ENCODE assay signal across 14 cellular contexts in genomic region chr16:30559690-30560089, GRCh38. TPM values are rescaled to one million over a fixed set of nuclear protein-coding genes. Genes with fewer than 3 reads are reported as not detected.
A peak's percentile ranks its signal among the peaks of the same experiment; 100 is the strongest.
DNase-seq lines count a peak whose midpoint lies in the region; ATAC-seq, FAIRE-seq and TF ChIP-seq lines count a peak whose summit lies in the region.
"Had no signal": no experiment of that assay in that cellular context is flagged by ENCODE, and none has a peak within 500 bp of the region (broad histone marks: within the 10 kb centered on the region; RNA-seq: fewer than 3 reads in every experiment).

No MANE protein-coding gene starts in this region.

- DNase-seq in activated CD8-positive, alpha-beta memory T cell treated with anti-CD3 and anti-CD28 coated beads, Interleukin-2, amount 10 ng/mL, durations not matched to agents 7 days and 5 days, result no peak
- no peak for DNase-seq in activated CD8-positive, alpha-beta memory T cell treated with anti-CD3 and anti-CD28 coated beads, Interleukin-2, amount 50 U/mL, for 4 hours
- DNase-seq in OCI-M1 (lab: John Stamatoyannopoulos, UW), result peak; percentile 73
- DNase-seq in GM12878 (ENCODE audit: low read depth, low spot score), result no peak
- DNase-seq in progenitor cell of endocrine pancreas (ENCODE audit: low spot score, unreplicated experiment), result no peak
- DNase-seq in HEK293T (ENCODE audit: extremely low spot score), result no peak
- DNase-seq in EL, result no peak
- DNase-seq in mucosa of descending colon, result no peak
- DNase-seq: ACHN; activated T-cell treated with anti-CD3 and anti-CD28 coated beads, Interleukin-2, amount 50 U/mL, for 4 hours; body of pancreas; NCI-H1417 had no signal

- H3K9me3 ChIP-seq in GM12878 (replicated peaks; ENCODE audit: control insufficient read depth, insufficient read depth, low read length) (no peaks in the 10 kb centered on the region), mucosa of descending colon (no peaks in the 10 kb centered on the region)
- H3K9me3 ChIP-seq: body of pancreas, gastroesophageal sphincter had no signal

- POLR2A ChIA-PET in GM12878 (lab: Charles Lee) (interaction anchor here (0.7 to 5.9 kb wide), 4 partner anchors 9 to 55 kb away, joined by 3 to 109 read pairs (median 20); partner anchors contain the start of genes ZNF688 and ZNF747), HEK293T (lab: Yijun Ruan, JAX) (interaction anchor here (0.7 to 3.5 kb wide), 6 partner anchors 11 to 33 kb away, joined by 5 to 181 read pairs (median 25); partner anchors contain the start of genes ZNF688 and ZNF747)

- 96% methylated on average over 6 of the region's 6 CpGs for WGBS in GM12878 (ENCODE audit: insufficient coverage, insufficient replicate concordance, low lambda C conversion rate, missing lambda C conversion rate)

- intact Hi-C loops in GM12878 (cut with micrococcal nuclease; ENCODE audit: unreplicated experiment) (no loop called here), mucosa of descending colon (cut with DNase I, micrococcal nuclease) (no loop called here)

- H3K36me3 ChIP-seq in GM12878 (ENCODE audit: control insufficient read depth in 2 of 2, insufficient read depth in 2 of 2, low read length in 1 of 2) (peaks cover 0 to 10% of the 10 kb centered on the region in 2 experiments; a peak in 3 of 4 replicates), mucosa of descending colon (ENCODE audit: low read depth) (peaks cover 4% of the 10 kb centered on the region)

- in situ Hi-C loops in GM12878 (cut with MboI), result no loop called here

- no peaks in the 10 kb centered on the region for H4K20me1 ChIP-seq in GM12878 (ENCODE audit: control insufficient read depth, insufficient read depth)

- SMC1A ChIA-PET in GM12878 (lab: Charles Lee; ENCODE audit: uncharacterized antibody, unreplicated experiment), result interaction anchor here (2.0 kb wide), 1 partner anchor 7 kb away, joined by 4 read pairs; no protein-coding TSS in a partner anchor

- TF ChIP-seq CTCF in GM12878 (IDR thresholded peaks at IDR 0.05 in 2 of 3, conservative IDR thresholded peaks at IDR 0.05 in 1 of 3; ENCODE audit: control insufficient read depth in 2 of 3, extremely low read depth in 1 of 3, insufficient read depth in 1 of 3, low read depth in 3 of 3, low read length in 3 of 3) (no peak), progenitor cell of endocrine pancreas (IDR thresholded peaks at IDR 0.05; ENCODE audit: unreplicated experiment) (no peak), mucosa of descending colon (IDR thresholded peaks at IDR 0.05) (no peak)

- no peaks in the 10 kb centered on the region for H3K27me3 Mint-ChIP-seq in activated CD8-positive, alpha-beta memory T cell treated with anti-CD3 and anti-CD28 coated beads, Interleukin-2, amount 10 ng/mL, durations not matched to agents 7 days and 5 days
- H3K27me3 Mint-ChIP-seq in progenitor cell of endocrine pancreas, result peaks cover 3% of the 10 kb centered on the region

- peak overlapping the region; percentile 77 for H3K27ac Mint-ChIP-seq in activated CD8-positive, alpha-beta memory T cell treated with anti-CD3 and anti-CD28 coated beads, Interleukin-2, amount 10 ng/mL, durations not matched to agents 7 days and 5 days
- H3K27ac Mint-ChIP-seq in progenitor cell of endocrine pancreas, result peak overlapping the region; percentile 96

- H3K4me2 ChIP-seq in GM12878 (ENCODE audit: control insufficient read depth, insufficient read depth), result no peak overlapping the region

- H3K27me3 ChIP-seq in GM12878 (replicated peaks in 1 of 2; ENCODE audit: control insufficient read depth in 2 of 2, insufficient read depth in 2 of 2, low read length in 1 of 2), result no peaks in the 10 kb centered on the region
- H3K27me3 ChIP-seq: body of pancreas, gastroesophageal sphincter had no signal

- peaks cover 28% of the 10 kb centered on the region for H3K4me1 Mint-ChIP-seq in activated CD8-positive, alpha-beta memory T cell treated with anti-CD3 and anti-CD28 coated beads, Interleukin-2, amount 10 ng/mL, durations not matched to agents 7 days and 5 days
- peaks cover 7% of the 10 kb centered on the region for H3K4me1 Mint-ChIP-seq in progenitor cell of endocrine pancreas (ENCODE audit: low read depth)

- peak overlapping the region; percentile 34 for H3K4me3 Mint-ChIP-seq in activated CD8-positive, alpha-beta memory T cell treated with anti-CD3 and anti-CD28 coated beads, Interleukin-2, amount 10 ng/mL, durations not matched to agents 7 days and 5 days
- no peak overlapping the region for H3K4me3 Mint-ChIP-seq in progenitor cell of endocrine pancreas (ENCODE audit: low read depth)

- no peak overlapping the region for H2AFZ ChIP-seq in GM12878 (ENCODE audit: control insufficient read depth, low read depth, low read length)

- no peak overlapping the region for H3K27ac ChIP-seq in GM12878 (ENCODE audit: control insufficient read depth, insufficient read depth)
- H3K27ac ChIP-seq: body of pancreas had no signal

- peaks cover 6% of the 10 kb centered on the region for H3K36me3 Mint-ChIP-seq in activated CD8-positive, alpha-beta memory T cell treated with anti-CD3 and anti-CD28 coated beads, Interleukin-2, amount 10 ng/mL, durations not matched to agents 7 days and 5 days
- peaks cover 14% of the 10 kb centered on the region for H3K36me3 Mint-ChIP-seq in progenitor cell of endocrine pancreas (ENCODE audit: insufficient read depth)

- H3K9ac ChIP-seq in GM12878 (ENCODE audit: control insufficient read depth, insufficient read depth, low read length), result no peak overlapping the region

- RAD21 ChIA-PET in GM12878 (lab: Charles Lee; ENCODE audit: unreplicated experiment), result interaction anchor here (2.3 to 4.3 kb wide), 2 partner anchors 24 kb away, joined by 10 to 99 read pairs; partner anchors contain the start of gene ZNF747

- peaks cover 11% of the 10 kb centered on the region for H3K79me2 ChIP-seq in GM12878 (ENCODE audit: control insufficient read depth, insufficient read depth, low read length)

- ATAC-seq in activated CD8-positive, alpha-beta memory T cell treated with anti-CD3 and anti-CD28 coated beads, Interleukin-2, amount 10 ng/mL, durations not matched to agents 7 days and 5 days, result no peak
- no peak for ATAC-seq in GM12878
- no peak for ATAC-seq in mucosa of descending colon
- ATAC-seq: activated T-cell treated with anti-CD3 and anti-CD28 coated beads, Interleukin-2, amount 50 U/mL, for 4 hours; body of pancreas; gastroesophageal sphincter had no signal

- TF ChIP-seq EP300 in GM12878 (IDR thresholded peaks at IDR 0.05; ENCODE audit: borderline replicate concordance in 1 of 2, control insufficient read depth in 1 of 2, low read depth in 2 of 2, low read length in 2 of 2), result no peak

- H3K4me1 ChIP-seq in GM12878 (ENCODE audit: control insufficient read depth, insufficient read depth, low read length) (no peaks in the 10 kb centered on the region), mucosa of descending colon (ENCODE audit: low read depth) (peaks cover 22% of the 10 kb centered on the region)

- no peak for TF ChIP-seq POLR2A in GM12878 (IDR thresholded peaks at IDR 0.05; ENCODE audit: low read depth, low read length)

- FAIRE-seq in GM12878 (lab: Jason Lieb, UNC), result peak; percentile 7
- FAIRE-seq: keratinocyte had no signal

- no peaks in the 10 kb centered on the region for H3K9me3 Mint-ChIP-seq in activated CD8-positive, alpha-beta memory T cell treated with anti-CD3 and anti-CD28 coated beads, Interleukin-2, amount 10 ng/mL, durations not matched to agents 7 days and 5 days (ENCODE audit: low read depth)
- H3K9me3 Mint-ChIP-seq in progenitor cell of endocrine pancreas (ENCODE audit: low read depth), result peaks cover 4% of the 10 kb centered on the region
- H3K9me3 Mint-ChIP-seq: activated T-cell treated with anti-CD3 and anti-CD28 coated beads, Interleukin-2, amount 50 U/mL, for 4 hours had no signal

- no TSS peak for BruUV-seq in GM12878 (replicated peaks; lab: Mats Ljungman, UMichigan)

- H3K4me3 ChIP-seq in GM12878 (no peak overlapping the region), mucosa of descending colon (no peak overlapping the region)
- H3K4me3 ChIP-seq: body of pancreas, gastroesophageal sphincter had no signal

- CTCF ChIA-PET in activated CD8-positive, alpha-beta memory T cell treated with anti-CD3 and anti-CD28 coated beads, Interleukin-2, amount 10 ng/mL, durations not matched to agents 7 days and 5 days (lab: Charles Lee), result no interaction called here
- CTCF ChIA-PET in GM12878 (lab: Yijun Ruan, JAX) (interaction anchor here (3.1 to 3.6 kb wide), 3 partner anchors 24 to 130 kb away, joined by 12 to 23 read pairs (median 19); partner anchors contain the start of genes DCTPP1 and ZNF747), HEK293T (lab: Yijun Ruan, JAX) (interaction anchor here (2.0 kb wide), 1 partner anchor 38 kb away, joined by 7 read pairs; no protein-coding TSS in a partner anchor)

- no peak for TF ChIP-seq RAD21 in GM12878 (IDR thresholded peaks at IDR 0.05; ENCODE audit: insufficient read depth, low read depth, low read length)

RNA-seq across cellular contexts. Expression of gene ZNF764, which starts 1.5 kb away (rescaled TPM):
- total RNA-seq in activated CD8-positive, alpha-beta memory T cell treated with anti-CD3 and anti-CD28 coated beads, Interleukin-2, amount 10 ng/mL, durations not matched to agents 7 days and 5 days, result 10 to 100 TPM; 14.0 to 15.6 TPM
- 16.0 TPM in 2 replicates for total RNA-seq in GM12878 (2013; cell fraction: nucleolus; rRNA removed)
- total RNA-seq in GM12878 (2014; rRNA removed), result 9.0 and 9.2 TPM in 2 replicates
- total RNA-seq in GM12878 (2014; rRNA removed; fragmentation: Illumina TruSeq; extraction: Trizol), result 3.4 and 3.5 TPM in 2 replicates
- total RNA-seq in GM12878 (2021), result 11.2 and 11.9 TPM in 2 replicates
- 3.2 TPM for polyA plus RNA-seq in GM12878 (2011; ENCODE audit: low read depth)
- 2.7 and 2.8 TPM in 2 replicates for polyA plus RNA-seq in GM12878 (2011; rRNA removed)
- 5.7 and 5.8 TPM in 2 replicates for polyA plus RNA-seq in GM12878 (2011; cell fraction: cytosol; rRNA removed)
- polyA plus RNA-seq in GM12878 (2011; cell fraction: nucleus; rRNA removed), result 5.2 and 7.8 TPM in 2 replicates
- 5.6 and 6.1 TPM in 2 replicates for polyA plus RNA-seq in GM12878 (2012)
- 2.8 and 3.2 TPM in 2 replicates for polyA plus RNA-seq in GM12878 (2014; fragmentation: Illumina TruSeq; extraction: Trizol)
- polyA plus RNA-seq in GM12878 (2014; fragmentation: Nextera tagmentation; extraction: Ambion mirVana), result 1 to 10 TPM in 1 of 2 experiments, under 1 TPM in 1; 0.61 to 1.6 TPM
- polyA plus RNA-seq in GM12878 (2014; rRNA removed), result 9.5 and 10.8 TPM in 2 replicates
- 1 to 10 TPM; 4.2 to 4.8 TPM for polyA plus RNA-seq in GM12878 (2016; fragmentation: Nextera tagmentation; extraction: Ambion mirVana)
- 1.6 and 3.5 TPM in 2 replicates for polyA minus RNA-seq in GM12878 (2011; rRNA and poly(A)+ RNA removed)
- 4.0 and 4.4 TPM in 2 replicates for polyA minus RNA-seq in GM12878 (2011; cell fraction: cytosol; rRNA and poly(A)+ RNA removed)
- 2.8 and 4.6 TPM in 2 replicates for polyA minus RNA-seq in GM12878 (2011; cell fraction: nucleus; rRNA and poly(A)+ RNA removed)
- total RNA-seq in progenitor cell of endocrine pancreas, result 36.1 and 36.6 TPM in 2 replicates
- total RNA-seq in mucosa of descending colon, result 10 to 100 TPM; 11.2 to 20.2 (median 12.7) TPM

RNA-seq across cellular contexts. Expression of gene ZNF688, which starts 11.8 kb away (rescaled TPM):
- total RNA-seq in activated CD8-positive, alpha-beta memory T cell treated with anti-CD3 and anti-CD28 coated beads, Interleukin-2, amount 10 ng/mL, durations not matched to agents 7 days and 5 days, result 10 to 100 TPM; 14.5 to 14.7 TPM
- total RNA-seq in GM12878 (2013; cell fraction: nucleolus; rRNA removed), result 16.5 and 18.2 TPM in 2 replicates
- total RNA-seq in GM12878 (2014; rRNA removed), result 12.5 and 13.6 TPM in 2 replicates
- total RNA-seq in GM12878 (2014; rRNA removed; fragmentation: Illumina TruSeq; extraction: Trizol), result 7.4 and 8.6 TPM in 2 replicates
- 9.2 and 12.6 TPM in 2 replicates for total RNA-seq in GM12878 (2021)
- polyA plus RNA-seq in GM12878 (2011; ENCODE audit: low read depth), result 1.7 TPM
- 6.0 and 6.3 TPM in 2 replicates for polyA plus RNA-seq in GM12878 (2011; rRNA removed)
- 5.5 and 8.8 TPM in 2 replicates for polyA plus RNA-seq in GM12878 (2011; cell fraction: cytosol; rRNA removed)
- 8.9 and 11.8 TPM in 2 replicates for polyA plus RNA-seq in GM12878 (2011; cell fraction: nucleus; rRNA removed)
- 5.8 and 8.9 TPM in 2 replicates for polyA plus RNA-seq in GM12878 (2012)
- polyA plus RNA-seq in GM12878 (2014; fragmentation: Illumina TruSeq; extraction: Trizol), result 2.7 and 8.5 TPM in 2 replicates
- under 1 TPM; 0.14 to 0.88 TPM for polyA plus RNA-seq in GM12878 (2014; fragmentation: Nextera tagmentation; extraction: Ambion mirVana)
- 12.9 and 13.7 TPM in 2 replicates for polyA plus RNA-seq in GM12878 (2014; rRNA removed)
- polyA plus RNA-seq in GM12878 (2016; fragmentation: Nextera tagmentation; extraction: Ambion mirVana), result 10 to 100 TPM; 16.2 to 17.4 TPM
- 1.2 and 2.8 TPM in 2 replicates for polyA minus RNA-seq in GM12878 (2011; rRNA and poly(A)+ RNA removed)
- 2.0 and 2.2 TPM in 2 replicates for polyA minus RNA-seq in GM12878 (2011; cell fraction: cytosol; rRNA and poly(A)+ RNA removed)
- 5.1 and 8.8 TPM in 2 replicates for polyA minus RNA-seq in GM12878 (2011; cell fraction: nucleus; rRNA and poly(A)+ RNA removed)
- 20.0 and 22.5 TPM in 2 replicates for total RNA-seq in progenitor cell of endocrine pancreas
- total RNA-seq in mucosa of descending colon, result 10 to 100 TPM; 17.0 to 23.0 (median 20.7) TPM

RNA-seq across cellular contexts. Expression of gene ZNF747, which starts 25.0 kb away (rescaled TPM):
- 10 to 100 TPM; 11.3 to 13.2 TPM for total RNA-seq in activated CD8-positive, alpha-beta memory T cell treated with anti-CD3 and anti-CD28 coated beads, Interleukin-2, amount 10 ng/mL, durations not matched to agents 7 days and 5 days
- total RNA-seq in GM12878 (2013; cell fraction: nucleolus; rRNA removed), result 18.5 and 22.3 TPM in 2 replicates
- 13.0 and 14.3 TPM in 2 replicates for total RNA-seq in GM12878 (2014; rRNA removed)
- total RNA-seq in GM12878 (2014; rRNA removed; fragmentation: Illumina TruSeq; extraction: Trizol), result 5.0 and 5.8 TPM in 2 replicates
- total RNA-seq in GM12878 (2021), result 10.7 and 12.0 TPM in 2 replicates
- 2.4 TPM for polyA plus RNA-seq in GM12878 (2011; ENCODE audit: low read depth)
- 2.7 and 3.3 TPM in 2 replicates for polyA plus RNA-seq in GM12878 (2011; rRNA removed)
- polyA plus RNA-seq in GM12878 (2011; cell fraction: cytosol; rRNA removed), result 4.7 and 5.0 TPM in 2 replicates
- polyA plus RNA-seq in GM12878 (2011; cell fraction: nucleus; rRNA removed), result 3.3 and 4.6 TPM in 2 replicates
- polyA plus RNA-seq in GM12878 (2012), result 4.5 TPM in 2 replicates
- polyA plus RNA-seq in GM12878 (2014; fragmentation: Illumina TruSeq; extraction: Trizol), result 5.1 and 5.7 TPM in 2 replicates
- 1 to 10 TPM; 1.0 to 1.2 TPM for polyA plus RNA-seq in GM12878 (2014; fragmentation: Nextera tagmentation; extraction: Ambion mirVana)
- polyA plus RNA-seq in GM12878 (2014; rRNA removed), result 11.5 and 12.1 TPM in 2 replicates
- 1 to 10 TPM; 8.6 to 8.8 TPM for polyA plus RNA-seq in GM12878 (2016; fragmentation: Nextera tagmentation; extraction: Ambion mirVana)
- polyA minus RNA-seq in GM12878 (2011; rRNA and poly(A)+ RNA removed), result 5.1 and 6.7 TPM in 2 replicates
- polyA minus RNA-seq in GM12878 (2011; cell fraction: cytosol; rRNA and poly(A)+ RNA removed), result 2.3 and 3.8 TPM in 2 replicates
- polyA minus RNA-seq in GM12878 (2011; cell fraction: nucleus; rRNA and poly(A)+ RNA removed), result 6.5 and 10.4 TPM in 2 replicates
- total RNA-seq in progenitor cell of endocrine pancreas, result 18.1 and 19.1 TPM in 2 replicates
- total RNA-seq in mucosa of descending colon, result 10 to 100 TPM in 2 of 3 donors, 1 to 10 TPM in 1; 9.2 to 13.8 (median 10.5) TPM

RNA-seq across cellular contexts. Expression of gene ZNF785, which starts 25.8 kb away (rescaled TPM):
- 10 to 100 TPM; 18.9 to 21.2 TPM for total RNA-seq in activated CD8-positive, alpha-beta memory T cell treated with anti-CD3 and anti-CD28 coated beads, Interleukin-2, amount 10 ng/mL, durations not matched to agents 7 days and 5 days
- total RNA-seq in GM12878 (2013; cell fraction: nucleolus; rRNA removed), result 64.7 and 73.9 TPM in 2 replicates
- total RNA-seq in GM12878 (2014; rRNA removed) (8.9 and 9.1 TPM in 2 replicates), GM12878 (2014; rRNA removed; fragmentation: Illumina TruSeq; extraction: Trizol) (6.4 and 7.0 TPM in 2 replicates), GM12878 (2021) (11.1 and 11.5 TPM in 2 replicates), progenitor cell of endocrine pancreas (46.2 and 50.0 TPM in 2 replicates), mucosa of descending colon (10 to 100 TPM; 14.7 to 28.4 (median 24.8) TPM)
- polyA plus RNA-seq in GM12878 (2011; ENCODE audit: low read depth), result 3.0 TPM
- polyA plus RNA-seq in GM12878 (2011; rRNA removed) (10.8 and 11.6 TPM in 2 replicates), GM12878 (2014; fragmentation: Illumina TruSeq; extraction: Trizol) (5.8 and 6.2 TPM in 2 replicates), GM12878 (2014; fragmentation: Nextera tagmentation; extraction: Ambion mirVana) (1 to 10 TPM in 1 of 2 experiments, under 1 TPM in 1; 0.87 to 1.5 TPM), GM12878 (2014; rRNA removed) (11.5 and 12.8 TPM in 2 replicates), GM12878 (2016; fragmentation: Nextera tagmentation; extraction: Ambion mirVana) (1 to 10 TPM; 5.9 to 8.1 TPM)
- 10.9 and 11.7 TPM in 2 replicates for polyA plus RNA-seq in GM12878 (2011; cell fraction: cytosol; rRNA removed)
- polyA plus RNA-seq in GM12878 (2011; cell fraction: nucleus; rRNA removed), result 14.9 and 20.0 TPM in 2 replicates
- polyA plus RNA-seq in GM12878 (2012), result 6.5 and 7.5 TPM in 2 replicates
- 6.2 and 11.4 TPM in 2 replicates for polyA minus RNA-seq in GM12878 (2011; rRNA and poly(A)+ RNA removed)
- 4.7 and 5.9 TPM in 2 replicates for polyA minus RNA-seq in GM12878 (2011; cell fraction: cytosol; rRNA and poly(A)+ RNA removed)
- polyA minus RNA-seq in GM12878 (2011; cell fraction: nucleus; rRNA and poly(A)+ RNA removed), result 8.6 and 13.2 TPM in 2 replicates

RNA-seq across cellular contexts. Expression of gene ZNF768, which starts 33.3 kb away (rescaled TPM):
- total RNA-seq in activated CD8-positive, alpha-beta memory T cell treated with anti-CD3 and anti-CD28 coated beads, Interleukin-2, amount 10 ng/mL, durations not matched to agents 7 days and 5 days, result 10 to 100 TPM in 1 of 2 experiments, 1 to 10 TPM in 1; 6.2 to 10.3 TPM
- 21.4 and 21.5 TPM in 2 replicates for total RNA-seq in GM12878 (2013; cell fraction: nucleolus; rRNA removed)
- 18.3 and 21.3 TPM in 2 replicates for total RNA-seq in GM12878 (2014; rRNA removed)
- total RNA-seq in GM12878 (2014; rRNA removed; fragmentation: Illumina TruSeq; extraction: Trizol), result 9.8 TPM in 2 replicates
- 17.3 and 19.3 TPM in 2 replicates for total RNA-seq in GM12878 (2021)
- 9.3 TPM for polyA plus RNA-seq in GM12878 (2011; ENCODE audit: low read depth)
- polyA plus RNA-seq in GM12878 (2011; rRNA removed), result 8.8 and 13.2 TPM in 2 replicates
- polyA plus RNA-seq in GM12878 (2011; cell fraction: cytosol; rRNA removed), result 22.5 and 28.3 TPM in 2 replicates
- 50.1 and 58.1 TPM in 2 replicates for polyA plus RNA-seq in GM12878 (2011; cell fraction: nucleus; rRNA removed)
- 16.7 and 18.1 TPM in 2 replicates for polyA plus RNA-seq in GM12878 (2012)
- 8.2 and 8.3 TPM in 2 replicates for polyA plus RNA-seq in GM12878 (2014; fragmentation: Illumina TruSeq; extraction: Trizol)
- under 1 TPM; 0.05 to 0.06 TPM for polyA plus RNA-seq in GM12878 (2014; fragmentation: Nextera tagmentation; extraction: Ambion mirVana)
- 23.1 and 24.5 TPM in 2 replicates for polyA plus RNA-seq in GM12878 (2014; rRNA removed)
- 1 to 10 TPM; 2.6 to 2.7 TPM for polyA plus RNA-seq in GM12878 (2016; fragmentation: Nextera tagmentation; extraction: Ambion mirVana)
- polyA minus RNA-seq in GM12878 (2011; rRNA and poly(A)+ RNA removed), result 7.2 and 22.8 TPM in 2 replicates
- polyA minus RNA-seq in GM12878 (2011; cell fraction: cytosol; rRNA and poly(A)+ RNA removed), result 11.4 and 12.8 TPM in 2 replicates
- polyA minus RNA-seq in GM12878 (2011; cell fraction: nucleus; rRNA and poly(A)+ RNA removed), result 5.6 and 10.4 TPM in 2 replicates
- 80.0 and 83.6 TPM in 2 replicates for total RNA-seq in progenitor cell of endocrine pancreas
- 10 to 100 TPM; 53.9 to 70.1 (median 65.9) TPM for total RNA-seq in mucosa of descending colon
